8 cellular contexts compared by ENCODE assay signal in genomic region chr15:34584321-34584668, GRCh38. TPM values are rescaled to one million over a fixed set of nuclear protein-coding genes. Genes with fewer than 3 reads are reported as not detected.
DNase-seq lines count a peak whose midpoint lies in the region; ATAC-seq and TF ChIP-seq lines count a peak whose summit lies in the region.

No MANE protein-coding gene starts in this region.

- ATAC-seq in CD4-positive, CD25-positive, alpha-beta regulatory T cell (ENCODE audit: low read depth in 2 of 2): no peak
- no peak for ATAC-seq in HG02588 (IDR thresholded peaks at IDR 0.05; ENCODE audit: unreplicated experiment)

- H2AFZ ChIP-seq in neuronal stem cell (ENCODE audit: low read length): peak overlapping the region; percentile 100

- H2AK5ac ChIP-seq in neuronal stem cell (ENCODE audit: low read depth, low read length): peak overlapping the region; percentile 83

- H2BK5ac ChIP-seq in neuronal stem cell (ENCODE audit: low read length): peak overlapping the region; percentile 24

- H3K9ac ChIP-seq in duodenal mucosa (ENCODE audit: low read depth in 1 of 2, low read length in 2 of 2) (peak overlapping the region in 1 of 2 donors; percentile 60), neuronal stem cell (ENCODE audit: low read depth, low read length, poor library complexity) (peak overlapping the region; percentile 98)

- H3K36me3 ChIP-seq in CD4-positive, CD25-positive, alpha-beta regulatory T cell (ENCODE audit: control insufficient read depth, insufficient read depth, low read length): no peaks in the 10 kb centered on the region
- H3K36me3 ChIP-seq in duodenal mucosa (ENCODE audit: control insufficient read depth in 1 of 2, insufficient read depth in 2 of 2, low read length in 2 of 2): no peaks in the 10 kb centered on the region
- H3K36me3 ChIP-seq in neuronal stem cell (replicated peaks in 1 of 2; ENCODE audit: control insufficient read depth in 2 of 2, insufficient read depth in 2 of 2, low read length in 2 of 2): no peaks in the 10 kb centered on the region
- H3K36me3 ChIP-seq in uterus: no peaks in the 10 kb centered on the region

- peak overlapping the region; percentile 96 for H3K23ac ChIP-seq in neuronal stem cell (ENCODE audit: low read depth, low read length, poor library complexity)

- H3K14ac ChIP-seq in neuronal stem cell (ENCODE audit: low read length): no peak overlapping the region

- H3K4me3 Mint-ChIP-seq in CD4-positive, CD25-positive, alpha-beta regulatory T cell: peak overlapping the region; percentile 90 to 94 (median 92)

- H3K27ac ChIP-seq in CD4-positive, CD25-positive, alpha-beta regulatory T cell (ENCODE audit: insufficient read depth, low read length, poor library complexity, severe bottlenecking): no peak overlapping the region
- H3K27ac ChIP-seq in duodenal mucosa (ENCODE audit: low read depth, low read length) (no peak overlapping the region), neuronal stem cell (replicated peaks; ENCODE audit: low read length) (no peak overlapping the region), uterus (no peak overlapping the region)

- no peak overlapping the region for H4K91ac ChIP-seq in neuronal stem cell (ENCODE audit: low read depth, low read length, poor library complexity)

- H2BK15ac ChIP-seq in neuronal stem cell (ENCODE audit: low read length): no peak overlapping the region

- no peaks in the 10 kb centered on the region for H3K9me3 ChIP-seq in CD4-positive, CD25-positive, alpha-beta regulatory T cell (ENCODE audit: control insufficient read depth in 2 of 2, low read length in 2 of 2)
- no peaks in the 10 kb centered on the region for H3K9me3 ChIP-seq in duodenal mucosa (ENCODE audit: control insufficient read depth in 1 of 2, low read length in 2 of 2)
- no peaks in the 10 kb centered on the region for H3K9me3 ChIP-seq in neuronal stem cell (replicated peaks in 1 of 2; ENCODE audit: control insufficient read depth in 2 of 2, insufficient read depth in 1 of 2, low read depth in 1 of 2, low read length in 2 of 2)
- no peaks in the 10 kb centered on the region for H3K9me3 ChIP-seq in uterus

- peak overlapping the region; percentile 97 for H3K4me2 ChIP-seq in neuronal stem cell (ENCODE audit: insufficient read depth, low read length, poor library complexity, severe bottlenecking)

- DNase-seq in CD4-positive, CD25-positive, alpha-beta regulatory T cell: no peak
- no peak for DNase-seq in Jurkat, Clone E6-1 (ENCODE audit: low read depth, low spot score)
- DNase-seq in neuronal stem cell (ENCODE audit: low spot score) (peak; percentile 12), SKM-1 (lab: John Stamatoyannopoulos, UW; ENCODE audit: unreplicated experiment) (no peak), NCI-H524 (lab: John Stamatoyannopoulos, UW) (no peak), uterus (no peak)

- peaks cover 17% of the 10 kb centered on the region for H3K27me3 Mint-ChIP-seq in CD4-positive, CD25-positive, alpha-beta regulatory T cell

- no peak overlapping the region for H3K4ac ChIP-seq in neuronal stem cell (ENCODE audit: low read length)

- peak overlapping the region; percentile 97 for H3K18ac ChIP-seq in neuronal stem cell (ENCODE audit: low read length)

- peak overlapping the region; percentile 89 for H4K8ac ChIP-seq in neuronal stem cell (ENCODE audit: low read depth, low read length)

- H3K9me3 Mint-ChIP-seq in CD4-positive, CD25-positive, alpha-beta regulatory T cell: no peaks in the 10 kb centered on the region

- TF ChIP-seq POLR2A in uterus (IDR thresholded peaks at IDR 0.05): no peak

- peaks cover 29% of the 10 kb centered on the region for H3K4me1 ChIP-seq in CD4-positive, CD25-positive, alpha-beta regulatory T cell (ENCODE audit: control insufficient read depth, insufficient read depth, low read length, poor library complexity, severe bottlenecking)
- H3K4me1 ChIP-seq in duodenal mucosa (ENCODE audit: control insufficient read depth in 1 of 2, insufficient read depth in 2 of 2, low read length in 2 of 2) (peaks cover 5 to 19% of the 10 kb centered on the region in 2 donors), neuronal stem cell (ENCODE audit: control insufficient read depth in 2 of 2, insufficient read depth in 1 of 2, low read depth in 1 of 2, low read length in 2 of 2) (peaks cover 0 to 5% of the 10 kb centered on the region in 2 donors), uterus (peaks cover 0 to 3% of the 10 kb centered on the region in 2 donors)

- H3K27me3 ChIP-seq in CD4-positive, CD25-positive, alpha-beta regulatory T cell (ENCODE audit: control insufficient read depth, insufficient read depth, low read length): no peaks in the 10 kb centered on the region
- H3K27me3 ChIP-seq in duodenal mucosa (ENCODE audit: control insufficient read depth in 1 of 2, insufficient read depth in 2 of 2, low read length in 2 of 2): peaks cover 6 to 7% of the 10 kb centered on the region in 2 donors
- H3K27me3 ChIP-seq in neuronal stem cell (ENCODE audit: control insufficient read depth in 3 of 3, insufficient read depth in 3 of 3, low read depth in 1 of 3, low read length in 3 of 3): peaks cover 0 to 7% (median 0%) of the 10 kb centered on the region in 3 experiments
- no peaks in the 10 kb centered on the region for H3K27me3 ChIP-seq in uterus

- peak overlapping the region; percentile 41 to 74 (median 51) for H3K27ac Mint-ChIP-seq in CD4-positive, CD25-positive, alpha-beta regulatory T cell

- H3K79me1 ChIP-seq in neuronal stem cell (ENCODE audit: low read depth, low read length): peaks cover 4% of the 10 kb centered on the region

- peak overlapping the region; percentile 44 for H3K4me3 ChIP-seq in CD4-positive, CD25-positive, alpha-beta regulatory T cell (ENCODE audit: low read depth, low read length)
- peak overlapping the region; percentile 67 for H3K4me3 ChIP-seq in Jurkat, Clone E6-1 (ENCODE audit: low read length)
- H3K4me3 ChIP-seq in duodenal mucosa (ENCODE audit: low read depth in 1 of 2, low read length in 2 of 2) (peak overlapping the region; percentile 67 to 74), neuronal stem cell (ENCODE audit: low read length in 2 of 2) (peak overlapping the region; percentile 67 to 97), uterus (peak overlapping the region in 1 of 2 donors; percentile 81)

- no peak overlapping the region for H2BK12ac ChIP-seq in neuronal stem cell (ENCODE audit: low read length)

- intact Hi-C loops in uterus (cut with DNase I; ENCODE audit: low total_unique reads): no loop called here

- no peak overlapping the region for H2BK120ac ChIP-seq in neuronal stem cell (ENCODE audit: low read depth, low read length)

- H3K4me1 Mint-ChIP-seq in CD4-positive, CD25-positive, alpha-beta regulatory T cell: peaks cover 5 to 40% (median 31%) of the 10 kb centered on the region in 4 donors

- WGBS in neuronal stem cell (ENCODE audit: extremely low coverage in 2 of 2, insufficient read length in 2 of 2, insufficient replicate concordance in 1 of 2), 2 donors: no CpG with 5 or more reads among the region's 13 CpGs

- H3K36me3 Mint-ChIP-seq in CD4-positive, CD25-positive, alpha-beta regulatory T cell: peaks cover 6% of the 10 kb centered on the region

- TF ChIP-seq CTCF in uterus (IDR thresholded peaks at IDR 0.05): no peak

RNA-seq across cellular contexts. Expression of gene GOLGA8B, which starts 0.8 kb away (rescaled TPM):
- 545 TPM for total RNA-seq in CD4-positive, CD25-positive, alpha-beta regulatory T cell
- polyA plus RNA-seq in CD4-positive, CD25-positive, alpha-beta regulatory T cell: 10 to 100 TPM in 2 of 4 donors, 1 to 10 TPM in 2; 5.1 to 14.2 (median 9.6) TPM
- polyA plus RNA-seq in Jurkat, Clone E6-1 (2012; ENCODE audit: insufficient read depth, insufficient read length): 56.7 TPM
- polyA plus RNA-seq in neuronal stem cell (2013, experiment 1 of 2): 21.2 TPM
- 22.0 TPM for polyA plus RNA-seq in neuronal stem cell (2013, experiment 2 of 2)
- 100 to 1,000 TPM in 1 of 4 donors, 10 to 100 TPM in 3; 20.3 to 242 (median 71.6) TPM for total RNA-seq in uterus
